In genomic region chr17:79624658-79625478, GRCh38 we compare ENCODE assay signal across 18 cellular contexts. TPM values are rescaled to one million over a fixed set of nuclear protein-coding genes. Genes with fewer than 3 reads are reported as not detected.
DNase-seq lines count a peak whose midpoint lies in the region; ATAC-seq and TF ChIP-seq lines count a peak whose summit lies in the region.
"Had no signal": no experiment of that assay in that cellular context is flagged by ENCODE, and none has a peak within 500 bp of the region (broad histone marks: within the 10 kb centered on the region; RNA-seq: fewer than 3 reads in every experiment).

No MANE protein-coding gene starts in this region.

- no peaks in the 10 kb centered on the region for H3K4me1 Mint-ChIP-seq in effector memory CD8-positive, alpha-beta T cell (ENCODE audit: low read depth in 2 of 2)
- H3K4me1 Mint-ChIP-seq: activated CD4-positive, alpha-beta T cell treated with anti-CD3 and anti-CD28 coated beads, Interleukin-2, amount 10 ng/mL, durations not matched to agents 24 days and 14 days had no signal

- no peak overlapping the region for H3K27ac ChIP-seq in Peyer's patch
- H3K27ac ChIP-seq in left lung = no peak overlapping the region
- H3K27ac ChIP-seq in testis = no peak overlapping the region
- H3K27ac ChIP-seq: C4-2B, tibial nerve had no signal

- H3K27me3 ChIP-seq in Peyer's patch = no peaks in the 10 kb centered on the region
- H3K27me3 ChIP-seq in left lung = peaks cover 0 to 58% of the 10 kb centered on the region in 2 donors
- H3K27me3 ChIP-seq in testis = no peaks in the 10 kb centered on the region

- no peaks in the 10 kb centered on the region for H3K36me3 Mint-ChIP-seq in effector memory CD8-positive, alpha-beta T cell (ENCODE audit: insufficient read depth)

- H3K27me3 Mint-ChIP-seq in effector memory CD8-positive, alpha-beta T cell = peaks cover 37 to 73% of the 10 kb centered on the region in 2 donors
- H3K27me3 Mint-ChIP-seq: activated CD4-positive, alpha-beta T cell treated with anti-CD3 and anti-CD28 coated beads, Interleukin-2, amount 10 ng/mL, durations not matched to agents 24 days and 14 days had no signal

- no peak overlapping the region for H3K4me3 ChIP-seq in Peyer's patch
- no peak overlapping the region for H3K4me3 ChIP-seq in left lung
- H3K4me3 ChIP-seq in testis = no peak overlapping the region
- H3K4me3 ChIP-seq: tibial nerve had no signal

- TF ChIP-seq POLR2A in Peyer's patch (IDR thresholded peaks at IDR 0.05) = no peak
- TF ChIP-seq POLR2A in testis (IDR thresholded peaks at IDR 0.05) = no peak

- H3K9me3 ChIP-seq in Peyer's patch (no peaks in the 10 kb centered on the region), left lung (no peaks in the 10 kb centered on the region), testis (no peaks in the 10 kb centered on the region)
- H3K9me3 ChIP-seq: tibial nerve had no signal

- intact Hi-C loops in left lung (cut with DNase I) (no loop called here), testis (cut with DNase I; ENCODE audit: low total_unique reads) (no loop called here)

- H3K27ac Mint-ChIP-seq in effector memory CD8-positive, alpha-beta T cell = no peak overlapping the region
- H3K27ac Mint-ChIP-seq: activated CD4-positive, alpha-beta T cell treated with anti-CD3 and anti-CD28 coated beads, Interleukin-2, amount 10 ng/mL, durations not matched to agents 24 days and 14 days had no signal

- H3K4me1 ChIP-seq in Peyer's patch (no peaks in the 10 kb centered on the region), left lung (no peaks in the 10 kb centered on the region), testis (no peaks in the 10 kb centered on the region)
- H3K4me1 ChIP-seq: tibial nerve had no signal

- no peaks in the 10 kb centered on the region for H3K36me3 ChIP-seq in Peyer's patch
- no peaks in the 10 kb centered on the region for H3K36me3 ChIP-seq in left lung
- H3K36me3 ChIP-seq in testis (ENCODE audit: low read depth, missing control alignments) = no peaks in the 10 kb centered on the region
- H3K36me3 ChIP-seq: tibial nerve had no signal

- no peaks in the 10 kb centered on the region for H3K9me3 Mint-ChIP-seq in effector memory CD8-positive, alpha-beta T cell

- ATAC-seq in left lung = no peak
- ATAC-seq in effector memory CD8-positive, alpha-beta T cell (replicated peaks) = no peak
- ATAC-seq: HCT116 had no signal

- DNase-seq in activated T-cell treated with anti-CD3 and anti-CD28 coated beads, Interleukin-2, amount 50 U/mL, for 1 hour = peak; percentile 5
- DNase-seq in activated T-cell treated with anti-CD3 and anti-CD28 coated beads, Interleukin-2, amount 50 U/mL, for 48 hours = no peak
- DNase-seq in Peyer's patch = peak in 2 of 3 donors; percentile 39 to 47
- DNase-seq in left lung = peak; percentile 7 to 24
- DNase-seq in testis = peak; percentile 7
- DNase-seq in effector memory CD8-positive, alpha-beta T cell = no peak
- DNase-seq in EL = no peak
- no peak for DNase-seq in cerebellar nuclear complex (lab: John Stamatoyannopoulos, UW)
- DNase-seq: activated CD4-positive, alpha-beta T cell treated with anti-CD3 and anti-CD28 coated beads, Interleukin-2, amount 10 ng/mL, durations not matched to agents 24 days and 14 days; anterior cingulate cortex; hypothalamus; NCI-H1092; NCI-H774 had no signal

- WGBS in testis, 2 donors = 81 to 85% methylated on average over 15 to 17 of the region's 17 CpGs

- no peak for TF ChIP-seq CTCF in Peyer's patch (IDR thresholded peaks at IDR 0.05)
- TF ChIP-seq CTCF in left lung (IDR thresholded peaks at IDR 0.05) = no peak
- no peak for TF ChIP-seq CTCF in testis (IDR thresholded peaks at IDR 0.05)

- no peak overlapping the region for H3K4me3 Mint-ChIP-seq in effector memory CD8-positive, alpha-beta T cell
- H3K4me3 Mint-ChIP-seq: activated CD4-positive, alpha-beta T cell treated with anti-CD3 and anti-CD28 coated beads, Interleukin-2, amount 10 ng/mL, durations not matched to agents 24 days and 14 days had no signal

RNA-seq across cellular contexts. Expression of gene RBFOX3, which starts 14.0 kb away (rescaled TPM):
- total RNA-seq in Peyer's patch = under 1 TPM in 1 of 4 donors, not detected in 3; 0.40 TPM
- total RNA-seq in left lung = not detected
- total RNA-seq in testis = 10 to 100 TPM; 13.6 to 15.3 TPM
- polyA plus RNA-seq in testis (ENCODE audit: insufficient read depth, low read depth, low replicate concordance) = 14.4 TPM
- total RNA-seq: A673; activated CD4-positive, alpha-beta T cell treated with anti-CD3 and anti-CD28 coated beads, Interleukin-2, amount 10 ng/mL, durations not matched to agents 24 days and 14 days; fibroblast of villous mesenchyme; tibial nerve had no signal

Comparison
In these comparisons a context has a peak if more than half of its experiments do, and no peak if none do; other contexts are left out.
1. DNase-seq: peak in activated T-cell treated with anti-CD3 and anti-CD28 coated beads, Interleukin-2, amount 50 U/mL, for 1 hour (single experiment), Peyer's patch (2 of 3), left lung (2 of 2) and testis (single experiment); none in activated T-cell treated with anti-CD3 and anti-CD28 coated beads, Interleukin-2, amount 50 U/mL, for 48 hours (0 of 2), effector memory CD8-positive, alpha-beta T cell (0 of 3), EL (single experiment) and cerebellar nuclear complex (0 of 2).
2. RNA of gene RBFOX3, which starts 14.0 kb away (total RNA-seq): 13.6 to 15.3 TPM in testis; 0.40 TPM in Peyer's patch and not detected in left lung; every median in the first group is over 10 times any median in the second.